ENCODE assay signal across 8 cellular contexts in the genomic region with DNA sequence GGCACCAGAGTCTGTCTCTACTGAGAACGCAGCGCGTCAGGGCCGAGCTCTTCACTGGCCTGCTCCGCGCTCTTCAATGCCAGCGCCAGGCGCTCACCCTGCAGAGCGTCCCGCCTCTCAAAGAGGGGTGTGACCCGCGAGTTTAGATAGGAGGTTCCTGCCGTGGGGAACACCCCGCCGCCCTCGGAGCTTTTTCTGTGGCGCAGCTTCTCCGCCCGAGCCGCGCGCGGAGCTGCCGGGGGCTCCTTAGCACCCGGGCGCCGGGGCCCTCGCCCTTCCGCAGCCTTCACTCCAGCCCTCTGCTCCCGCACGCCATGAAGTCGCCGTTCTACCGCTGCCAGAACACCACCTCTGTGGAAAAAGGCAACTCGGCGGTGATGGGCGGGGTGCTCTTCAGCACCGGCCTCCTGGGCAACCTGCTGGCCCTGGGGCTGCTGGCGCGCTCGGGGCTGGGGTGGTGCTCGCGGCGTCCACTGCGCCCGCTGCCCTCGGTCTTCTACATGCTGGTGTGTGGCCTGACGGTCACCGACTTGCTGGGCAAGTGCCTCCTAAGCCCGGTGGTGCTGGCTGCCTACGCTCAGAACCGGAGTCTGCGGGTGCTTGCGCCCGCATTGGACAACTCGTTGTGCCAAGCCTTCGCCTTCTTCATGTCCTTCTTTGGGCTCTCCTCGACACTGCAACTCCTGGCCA. TPM values are rescaled to one million over a fixed set of nuclear protein-coding genes. Genes with fewer than 3 reads are reported as not detected.
A peak's percentile ranks its signal among the peaks of the same experiment; 100 is the strongest.
DNase-seq lines count a peak whose midpoint lies in the region; ATAC-seq and TF ChIP-seq lines count a peak whose summit lies in the region.

A gene with protein sequence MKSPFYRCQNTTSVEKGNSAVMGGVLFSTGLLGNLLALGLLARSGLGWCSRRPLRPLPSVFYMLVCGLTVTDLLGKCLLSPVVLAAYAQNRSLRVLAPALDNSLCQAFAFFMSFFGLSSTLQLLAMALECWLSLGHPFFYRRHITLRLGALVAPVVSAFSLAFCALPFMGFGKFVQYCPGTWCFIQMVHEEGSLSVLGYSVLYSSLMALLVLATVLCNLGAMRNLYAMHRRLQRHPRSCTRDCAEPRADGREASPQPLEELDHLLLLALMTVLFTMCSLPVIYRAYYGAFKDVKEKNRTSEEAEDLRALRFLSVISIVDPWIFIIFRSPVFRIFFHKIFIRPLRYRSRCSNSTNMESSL (plus strand): TSS at position 198 of the 690 bp plus-strand sequence. CDS start 117 bp downstream, at position 315.

- no peaks in the 10 kb centered on the region for H3K27me3 ChIP-seq in Caco-2 (replicated peaks; ENCODE audit: control insufficient read depth, insufficient read depth, low read length)
- no peaks in the 10 kb centered on the region for H3K27me3 ChIP-seq in naive thymus-derived CD4-positive, alpha-beta T cell (ENCODE audit: control insufficient read depth in 2 of 2, insufficient read depth in 2 of 2, low read length in 2 of 2)
- H3K27me3 ChIP-seq in upper lobe of right lung = peaks cover 27% of the 10 kb centered on the region

- H3K27me3 Mint-ChIP-seq in Caco-2 (ENCODE audit: insufficient read depth, unreplicated experiment) = peaks cover 3% of the 10 kb centered on the region
- peaks cover 54% of the 10 kb centered on the region for H3K27me3 Mint-ChIP-seq in activated CD4-positive, alpha-beta T cell treated with anti-CD3 and anti-CD28 coated beads, Interleukin-2, amount 10 ng/mL, durations not matched to agents 24 days and 14 days
- peaks cover 36 to 74% (median 45%) of the 10 kb centered on the region in 5 donors for H3K27me3 Mint-ChIP-seq in naive thymus-derived CD4-positive, alpha-beta T cell

- BruUV-seq in Caco-2 (replicated peaks; lab: Mats Ljungman, UMichigan) = no TSS peak

- no peaks in the 10 kb centered on the region for H3K9me3 Mint-ChIP-seq in Caco-2 (ENCODE audit: unreplicated experiment)
- no peaks in the 10 kb centered on the region for H3K9me3 Mint-ChIP-seq in activated CD4-positive, alpha-beta T cell treated with anti-CD3 and anti-CD28 coated beads, Interleukin-2, amount 10 ng/mL, durations not matched to agents 24 days and 14 days
- peaks cover 0 to 3% (median 0%) of the 10 kb centered on the region in 11 donors for H3K9me3 Mint-ChIP-seq in naive thymus-derived CD4-positive, alpha-beta T cell

- CTCF ChIA-PET in Caco-2 (lab: Charles Lee) = no interaction called here
- CTCF ChIA-PET in naive thymus-derived CD4-positive, alpha-beta T cell (lab: Charles Lee) = no interaction called here

- no peaks in the 10 kb centered on the region for H3K36me3 ChIP-seq in Caco-2 (ENCODE audit: control insufficient read depth, insufficient read depth, low read length)
- H3K36me3 ChIP-seq in naive thymus-derived CD4-positive, alpha-beta T cell (ENCODE audit: control insufficient read depth in 2 of 3, insufficient read depth in 3 of 3, low read length in 3 of 3) = no peaks in the 10 kb centered on the region
- H3K36me3 ChIP-seq in upper lobe of right lung = no peaks in the 10 kb centered on the region

- TF ChIP-seq CTCF in Caco-2 (IDR thresholded peaks at IDR 0.05; ENCODE audit: insufficient read depth in 1 of 2, low read depth in 1 of 2, low read length in 1 of 2, severe bottlenecking in 1 of 2, unreplicated experiment in 1 of 2) (no peak), upper lobe of right lung (IDR thresholded peaks at IDR 0.05) (no peak)

- intact Hi-C loops in Caco-2 (cut with micrococcal nuclease; ENCODE audit: unreplicated experiment) = no loop called here
- intact Hi-C loops in activated CD4-positive, alpha-beta T cell treated with anti-CD3 and anti-CD28 coated beads, Interleukin-2, amount 10 ng/mL, durations not matched to agents 24 days and 14 days (cut with micrococcal nuclease) = loop anchor here (10.0 kb wide), 1 partner anchor 203 kb away; a partner anchor contains a TSS
- intact Hi-C loops in naive thymus-derived CD4-positive, alpha-beta T cell (cut with micrococcal nuclease) = no loop called here
- intact Hi-C loops in upper lobe of right lung (cut with DNase I) = no loop called here

- no peaks in the 10 kb centered on the region for H3K36me3 Mint-ChIP-seq in Caco-2 (ENCODE audit: insufficient read depth, unreplicated experiment)
- peaks cover 8% of the 10 kb centered on the region for H3K36me3 Mint-ChIP-seq in activated CD4-positive, alpha-beta T cell treated with anti-CD3 and anti-CD28 coated beads, Interleukin-2, amount 10 ng/mL, durations not matched to agents 24 days and 14 days (ENCODE audit: low read depth)
- peaks cover 0 to 28% (median 4%) of the 10 kb centered on the region in 5 donors for H3K36me3 Mint-ChIP-seq in naive thymus-derived CD4-positive, alpha-beta T cell

- no peaks in the 10 kb centered on the region for H3K4me1 ChIP-seq in Caco-2
- H3K4me1 ChIP-seq in naive thymus-derived CD4-positive, alpha-beta T cell (ENCODE audit: control insufficient read depth in 2 of 2, insufficient read depth in 2 of 2, low read length in 2 of 2) = peaks cover 5 to 37% of the 10 kb centered on the region in 2 donors
- peaks cover 10% of the 10 kb centered on the region for H3K4me1 ChIP-seq in upper lobe of right lung

- no peak within 1 kb of the TSS for H3K27ac ChIP-seq in naive thymus-derived CD4-positive, alpha-beta T cell (ENCODE audit: low read depth, low read length)
- H3K27ac ChIP-seq in upper lobe of right lung = peak within 1 kb of the TSS; percentile 36

- DNase-seq in Caco-2 (no peak), erythroblast (lab: John Stamatoyannopoulos, UW) (peak; percentile 22 to 34), upper lobe of right lung (peak; percentile 64), NCI-H226 (no peak), cerebellum (ENCODE audit: low spot score) (no peak), ACHN (no peak)
- peak; percentile 79 for DNase-seq in activated CD4-positive, alpha-beta T cell treated with anti-CD3 and anti-CD28 coated beads, Interleukin-2, amount 10 ng/mL, durations not matched to agents 24 days and 14 days
- DNase-seq in naive thymus-derived CD4-positive, alpha-beta T cell = peak in 2 of 9 donors; percentile 13 to 43

- no peak within 1 kb of the TSS for H3K27ac Mint-ChIP-seq in Caco-2 (ENCODE audit: unreplicated experiment)
- peak within 1 kb of the TSS; percentile 61 for H3K27ac Mint-ChIP-seq in activated CD4-positive, alpha-beta T cell treated with anti-CD3 and anti-CD28 coated beads, Interleukin-2, amount 10 ng/mL, durations not matched to agents 24 days and 14 days
- H3K27ac Mint-ChIP-seq in naive thymus-derived CD4-positive, alpha-beta T cell = peak within 1 kb of the TSS in 4 of 9 donors; percentile 45 to 73 (median 64)

- in situ Hi-C loops in ACHN (cut with HindIII; ENCODE audit: low pct_ligation_motif_present, low pct_unique_long_range_greater_than_20kb, low sequenced_read_pairs) = no loop called here

- H3K4me3 ChIP-seq in Caco-2 (ENCODE audit: low read depth, low read length) = peak within 1 kb of the TSS; percentile 17
- peak within 1 kb of the TSS; percentile 53 for H3K4me3 ChIP-seq in naive thymus-derived CD4-positive, alpha-beta T cell (ENCODE audit: low read length)
- H3K4me3 ChIP-seq in upper lobe of right lung = peak within 1 kb of the TSS; percentile 47

- H3K4me3 Mint-ChIP-seq in Caco-2 (ENCODE audit: unreplicated experiment) = peak within 1 kb of the TSS; percentile 73
- peak within 1 kb of the TSS; percentile 91 for H3K4me3 Mint-ChIP-seq in activated CD4-positive, alpha-beta T cell treated with anti-CD3 and anti-CD28 coated beads, Interleukin-2, amount 10 ng/mL, durations not matched to agents 24 days and 14 days
- peak within 1 kb of the TSS; percentile 54 to 94 (median 82) for H3K4me3 Mint-ChIP-seq in naive thymus-derived CD4-positive, alpha-beta T cell

- peaks cover 5% of the 10 kb centered on the region for H3K9me3 ChIP-seq in Caco-2
- no peaks in the 10 kb centered on the region for H3K9me3 ChIP-seq in naive thymus-derived CD4-positive, alpha-beta T cell (ENCODE audit: control insufficient read depth in 2 of 3, low read length in 3 of 3)
- H3K9me3 ChIP-seq in upper lobe of right lung = no peaks in the 10 kb centered on the region

- ATAC-seq in naive thymus-derived CD4-positive, alpha-beta T cell = peak; percentile 73
- ATAC-seq in upper lobe of right lung = peak; percentile 75

- POLR2A ChIA-PET in Caco-2 (lab: Charles Lee) = no interaction called here
- POLR2A ChIA-PET in naive thymus-derived CD4-positive, alpha-beta T cell (lab: Charles Lee) = no interaction called here

- no peak for TF ChIP-seq POLR2A in erythroblast (IDR thresholded peaks at IDR 0.05; ENCODE audit: low read length)

- H3K4me1 Mint-ChIP-seq in Caco-2 (ENCODE audit: low read depth, unreplicated experiment) = peaks cover 6% of the 10 kb centered on the region
- H3K4me1 Mint-ChIP-seq in activated CD4-positive, alpha-beta T cell treated with anti-CD3 and anti-CD28 coated beads, Interleukin-2, amount 10 ng/mL, durations not matched to agents 24 days and 14 days = peaks cover 39% of the 10 kb centered on the region
- H3K4me1 Mint-ChIP-seq in naive thymus-derived CD4-positive, alpha-beta T cell = peaks cover 12 to 50% (median 42%) of the 10 kb centered on the region in 7 donors

RNA-seq across cellular contexts. Expression of the gene that starts here (rescaled TPM):
- total RNA-seq in Caco-2 (2022) (0.16 and 0.41 TPM in 2 replicates), upper lobe of right lung (1.6 TPM), cerebellum (0.36 TPM)
- total RNA-seq in activated CD4-positive, alpha-beta T cell treated with anti-CD3 and anti-CD28 coated beads, Interleukin-2, amount 10 ng/mL, durations not matched to agents 24 days and 14 days = 0.17 and 0.33 TPM in 2 replicates
- 10 to 100 TPM in 1 of 5 experiments, 1 to 10 TPM in 1, under 1 TPM in 3; 0.22 to 12.4 (median 0.80) TPM for total RNA-seq in naive thymus-derived CD4-positive, alpha-beta T cell
- polyA plus RNA-seq in naive thymus-derived CD4-positive, alpha-beta T cell = under 1 TPM; 0.10 to 0.35 TPM

Comparison
In these comparisons a context has a peak if more than half of its experiments do, and no peak if none do; other contexts are left out.
1. Peak in DNase-seq in activated CD4-positive, alpha-beta T cell treated with anti-CD3 and anti-CD28 coated beads, Interleukin-2, amount 10 ng/mL, durations not matched to agents 24 days and 14 days; RNA of the gene not detected or under 1 TPM.
2. DNase-seq: peak in erythroblast (2 of 2) and upper lobe of right lung (single experiment); none in Caco-2 (0 of 2), NCI-H226 (single experiment), cerebellum (single experiment) and ACHN (single experiment).
3. Peak in every context shown above with its lines, with median percentiles within 50 percentile points of each other: H3K4me3 ChIP-seq and H3K4me3 Mint-ChIP-seq.